ENCODE assay signal across 1 cellular context in genomic region chr10:50624154-50624865, GRCh38.
TF ChIP-seq lines count a peak whose summit lies in the region.

No MANE protein-coding gene starts in this region.

TF ChIP-seq in HepG2, 621 proteins besides CTCF, POLR2A, EP300 and RAD21 (continued from another document and continues in another):
- TF ChIP-seq PATZ1 (CRISPR knock-in tag; IDR thresholded peaks at IDR 0.05) (peak; percentile 77), HOXA3 (CRISPR knock-in tag; IDR thresholded peaks at IDR 0.05) (peak; percentile 61; the same call in 1 of the 2 replicates), TARDBP (CRISPR knock-in tag; IDR thresholded peaks at IDR 0.05) (peak; percentile 79; the same call in 1 of the 2 replicates), RARA (CRISPR knock-in tag; IDR thresholded peaks at IDR 0.05) (no peak), MYNN (CRISPR knock-in tag; IDR thresholded peaks at IDR 0.05; ENCODE audit: low read depth) (no peak), ZNF574 (CRISPR knock-in tag; IDR thresholded peaks at IDR 0.05) (peak; percentile 75), FOXK1 (CRISPR knock-in tag; IDR thresholded peaks at IDR 0.05; ENCODE audit: borderline replicate concordance, low read depth) (peak; percentile 48; the same call in 1 of the 2 replicates), ZNF878 (CRISPR knock-in tag; IDR thresholded peaks at IDR 0.05) (no peak), SP1 (IDR thresholded peaks at IDR 0.05) (no peak), SP1 (CRISPR knock-in tag; IDR thresholded peaks at IDR 0.05) (peak; percentile 93), ARNT2 (CRISPR knock-in tag; IDR thresholded peaks at IDR 0.05; ENCODE audit: low read depth) (peak; percentile 49; the same call in 1 of the 2 replicates), FOXC1 (CRISPR knock-in tag; IDR thresholded peaks at IDR 0.05; ENCODE audit: borderline replicate concordance) (peak; percentile 22; the same call in 1 of the 2 replicates), KDM5A (IDR thresholded peaks at IDR 0.05; ENCODE audit: borderline replicate concordance, low read length) (no peak; the same call in 1 of the 2 replicates), IRX3 (CRISPR knock-in tag; IDR thresholded peaks at IDR 0.05; ENCODE audit: borderline replicate concordance, low read depth) (peak; percentile 57; the same call in 1 of the 2 replicates), TFDP1 (CRISPR knock-in tag; IDR thresholded peaks at IDR 0.05; ENCODE audit: borderline replicate concordance) (peak; percentile 70; the same call in 1 of the 2 replicates), ZNF362 (CRISPR knock-in tag; IDR thresholded peaks at IDR 0.05; ENCODE audit: borderline replicate concordance) (peak; percentile 79), ZNF589 (CRISPR knock-in tag; conservative IDR thresholded peaks at IDR 0.05) (no peak; the same call in 1 of the 2 replicates), NCOA1 (CRISPR knock-in tag; IDR thresholded peaks at IDR 0.05) (no peak), ZNF367 (CRISPR knock-in tag; IDR thresholded peaks at IDR 0.05; ENCODE audit: borderline replicate concordance) (no peak; the same call in 1 of the 2 replicates), MIER2 (CRISPR knock-in tag; IDR thresholded peaks at IDR 0.05) (no peak), ISL2 (CRISPR knock-in tag; IDR thresholded peaks at IDR 0.05) (no peak), PAXIP1 (CRISPR knock-in tag; conservative IDR thresholded peaks at IDR 0.05) (no peak), POGK (CRISPR knock-in tag; conservative IDR thresholded peaks at IDR 0.05) (peak; percentile 93; the same call in 1 of the 2 replicates), SCMH1 (CRISPR knock-in tag; IDR thresholded peaks at IDR 0.05; ENCODE audit: borderline replicate concordance) (no peak), KDM3A (CRISPR knock-in tag; IDR thresholded peaks at IDR 0.05; ENCODE audit: low read depth) (no peak; the same call in 1 of the 2 replicates), ZSCAN9 (CRISPR knock-in tag; IDR thresholded peaks at IDR 0.05; ENCODE audit: borderline replicate concordance) (peak; percentile 15; the same call in 1 of the 2 replicates), KLF11 (CRISPR knock-in tag; IDR thresholded peaks at IDR 0.05) (no peak), ATF2 (CRISPR knock-in tag; IDR thresholded peaks at IDR 0.05) (peak; percentile 52), KLF6 (CRISPR knock-in tag; IDR thresholded peaks at IDR 0.05) (0 out of 2 replicates have a peak, but pooled peaks have one; percentile 48), ZFYVE20 (CRISPR knock-in tag; IDR thresholded peaks at IDR 0.05; ENCODE audit: borderline replicate concordance, low read depth) (no peak), SALL2 (CRISPR knock-in tag; IDR thresholded peaks at IDR 0.05) (peak; percentile 75; the same call in 1 of the 2 replicates), ARID4A (CRISPR knock-in tag; IDR thresholded peaks at IDR 0.05; ENCODE audit: borderline replicate concordance) (no peak), SALL1 (CRISPR knock-in tag; IDR thresholded peaks at IDR 0.05) (peak; percentile 69; the same call in 1 of the 2 replicates), GATAD1 (CRISPR knock-in tag; IDR thresholded peaks at IDR 0.05) (peak; percentile 15; the same call in 1 of the 2 replicates)
